In the genomic region with DNA sequence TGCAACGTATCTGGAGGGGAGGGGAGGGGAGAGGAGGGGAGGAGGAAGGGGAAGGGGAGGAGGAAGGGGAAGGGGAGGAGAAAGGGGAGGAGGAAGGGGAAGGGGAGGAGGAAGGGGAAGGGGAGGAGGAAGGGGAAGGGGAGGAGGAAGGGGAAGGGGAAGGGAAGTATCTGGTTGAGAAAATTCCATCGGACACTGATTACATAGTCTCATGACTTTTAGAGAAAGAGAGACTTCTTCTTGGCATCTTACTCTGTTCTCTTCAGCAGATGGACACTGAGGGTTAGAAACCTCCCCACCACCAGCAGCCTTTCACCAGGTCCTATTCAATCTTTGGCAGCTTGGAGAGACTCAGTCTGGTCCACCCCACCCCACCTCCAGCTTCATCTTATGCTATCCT, we compare ENCODE assay signal across 19 cellular contexts.
DNase-seq lines count a peak whose midpoint lies in the region; ATAC-seq and TF ChIP-seq lines count a peak whose summit lies in the region.
"Had no signal": no experiment of that assay in that cellular context is flagged by ENCODE, and none has a peak within 500 bp of the region (broad histone marks: within the 10 kb centered on the region; RNA-seq: fewer than 3 reads in every experiment).

No MANE protein-coding gene starts in this region.

- BruUV-seq in IMR-90 (replicated peaks; lab: Mats Ljungman, UMichigan) = no TSS peak

- H3K9me3 ChIP-seq in IMR-90 (ENCODE audit: control insufficient read depth, insufficient read depth, low read length) (no peaks in the 10 kb centered on the region), neuronal stem cell (replicated peaks in 1 of 2; ENCODE audit: control insufficient read depth in 2 of 2, insufficient read depth in 1 of 2, low read depth in 1 of 2, low read length in 2 of 2) (no peaks in the 10 kb centered on the region), suprapubic skin (no peaks in the 10 kb centered on the region), right atrium auricular region (no peaks in the 10 kb centered on the region)
- H3K9me3 ChIP-seq: ovary had no signal

- H2BK20ac ChIP-seq in IMR-90 (ENCODE audit: low read depth, low read length) = peak overlapping the region; percentile 38; the same call in 1 of the 2 replicates

- H4K20me1 ChIP-seq in IMR-90 (ENCODE audit: insufficient read depth, low read length) = no peaks in the 10 kb centered on the region

- H3K23ac ChIP-seq in IMR-90 (ENCODE audit: low read depth, low read length) (no peak overlapping the region), neuronal stem cell (ENCODE audit: low read depth, low read length, poor library complexity) (no peak overlapping the region)

- peak overlapping the region; percentile 74 for H3K4ac ChIP-seq in IMR-90 (ENCODE audit: low read depth, low read length)
- H3K4ac ChIP-seq in neuronal stem cell (ENCODE audit: low read length) = no peak overlapping the region

- dilution Hi-C loops in IMR-90 (cut with HindIII; ENCODE audit: low sequenced_read_pairs, unreplicated experiment) = no loop called here

- TF ChIP-seq CTCF in IMR-90 (conservative IDR thresholded peaks at IDR 0.05; ENCODE audit: low read depth, low read length) (no peak), coronary artery (IDR thresholded peaks at IDR 0.05) (no peak), suprapubic skin (IDR thresholded peaks at IDR 0.05) (no peak), right atrium auricular region (IDR thresholded peaks at IDR 0.05) (no peak)

- no peak overlapping the region for H3K56ac ChIP-seq in IMR-90 (ENCODE audit: extremely low read depth, insufficient read depth, low read length)

- WGBS in IMR-90 (ENCODE audit: extremely low coverage in 2 of 2, insufficient read length in 1 of 2), 2 experiments = no CpG with 5 or more reads among the region's 2 CpGs
- no CpG with 5 or more reads among the region's 2 CpGs for WGBS in neuronal stem cell (ENCODE audit: extremely low coverage in 2 of 2, insufficient read length in 2 of 2, insufficient replicate concordance in 1 of 2), 2 donors
- 45% methylated on average over 2 of the region's 2 CpGs for WGBS in suprapubic skin

- TF ChIP-seq EP300 in suprapubic skin (IDR thresholded peaks at IDR 0.05) = no peak

- no peaks in the 10 kb centered on the region for H3K79me1 ChIP-seq in IMR-90 (ENCODE audit: low read depth in 1 of 2, low read length in 2 of 2)
- no peaks in the 10 kb centered on the region for H3K79me1 ChIP-seq in neuronal stem cell (ENCODE audit: low read depth, low read length)

- H3K4me2 ChIP-seq in IMR-90 (ENCODE audit: low read depth, low read length) (no peak overlapping the region), neuronal stem cell (ENCODE audit: insufficient read depth, low read length, poor library complexity, severe bottlenecking) (no peak overlapping the region)

- DNase-seq in IMR-90 = no peak
- DNase-seq in coronary artery (ENCODE audit: low spot score) = no peak
- DNase-seq in neuronal stem cell (ENCODE audit: low spot score) = no peak
- no peak for DNase-seq in suprapubic skin (ENCODE audit: low spot score in 2 of 2)
- DNase-seq in COR-L47 (lab: John Stamatoyannopoulos, UW) = no peak
- no peak for DNase-seq in HuH-7 (ENCODE audit: low spot score)
- DNase-seq in NCI-H82 (lab: John Stamatoyannopoulos, UW) = no peak
- no peak for DNase-seq in right atrium auricular region (ENCODE audit: low spot score)
- DNase-seq: activated CD4-positive, alpha-beta T cell treated with anti-CD3 and anti-CD28 coated beads for 36 hours; activated effector memory CD4-positive, alpha-beta T cell treated with Interleukin-2 at 50 U/mL for 16 hours; activated T-cell treated with anti-CD3 and anti-CD28 coated beads for 4 hours; midbrain; naive thymus-derived CD8-positive, alpha-beta T cell; NCI-H1092 treated with DMSO at 0.1 percent for 48 hours; NCI-H2029; NCI-H526 treated with DMSO at 0.1 percent for 48 hours; stimulated activated CD4-positive, alpha-beta T cell treated with anti-CD3 and anti-CD28 coated beads, Interleukin-12 subunit alpha, Interleukin-12 subunit beta, amount 100 ng/mL, for 4 hours; stimulated activated CD4-positive, alpha-beta T cell treated with anti-CD3 and anti-CD28 coated beads, Interleukin-4, amount 100 ng/mL, for 1 hour had no signal

- H3K4me3 ChIP-seq in IMR-90 (ENCODE audit: insufficient read depth, low read depth, low read length) (no peak overlapping the region), coronary artery (no peak overlapping the region), neuronal stem cell (ENCODE audit: low read length in 2 of 2) (no peak overlapping the region), suprapubic skin (no peak overlapping the region), right atrium auricular region (no peak overlapping the region)
- H3K4me3 ChIP-seq: ovary had no signal

- H3K27ac ChIP-seq in IMR-90 (ENCODE audit: insufficient read depth, low read length) (no peak overlapping the region), coronary artery (peak overlapping the region; percentile 61 to 66), neuronal stem cell (replicated peaks; ENCODE audit: low read length) (no peak overlapping the region), suprapubic skin (peak overlapping the region; percentile 86), right atrium auricular region (peak overlapping the region in 1 of 2 donors; percentile 33)

- H4K5ac ChIP-seq in IMR-90 (ENCODE audit: low read depth, low read length) = peak overlapping the region; percentile 46

- H2AFZ ChIP-seq in IMR-90 (replicated peaks; ENCODE audit: low read length, poor library complexity) (peak overlapping the region; percentile 10), neuronal stem cell (ENCODE audit: low read length) (no peak overlapping the region)

- peaks cover 16% of the 10 kb centered on the region for H3K9me1 ChIP-seq in IMR-90 (ENCODE audit: insufficient read depth, low read length)

- intact Hi-C loops in IMR-90 (cut with micrococcal nuclease) = no loop called here

- 0 out of 2 replicates have a peak overlapping the region, but pooled peaks have one; percentile 41 for H3K14ac ChIP-seq in IMR-90 (replicated peaks; ENCODE audit: low read depth, low read length)
- H3K14ac ChIP-seq in neuronal stem cell (ENCODE audit: low read length) = no peak overlapping the region

- no peak overlapping the region for H2BK12ac ChIP-seq in neuronal stem cell (ENCODE audit: low read length)

- no peak overlapping the region for H3K9ac ChIP-seq in IMR-90 (ENCODE audit: low read depth, low read length)
- no peak overlapping the region for H3K9ac ChIP-seq in neuronal stem cell (ENCODE audit: low read depth, low read length, poor library complexity)

- TF ChIP-seq POLR2A in IMR-90 (IDR thresholded peaks at IDR 0.05; ENCODE audit: low read depth, low read length) = no peak
- TF ChIP-seq POLR2A in suprapubic skin (IDR thresholded peaks at IDR 0.05) = no peak

- POLR2A ChIA-PET in IMR-90 (lab: Charles Lee; ENCODE audit: unreplicated experiment) = no interaction called here

- CTCF ChIA-PET in IMR-90 (lab: Yijun Ruan, JAX) = interaction anchor here (1.1 kb wide), 1 partner anchor 53 kb away, joined by 3 read pairs; no protein-coding TSS in a partner anchor

- H3K36me3 ChIP-seq in IMR-90 (ENCODE audit: control insufficient read depth, insufficient read depth, low read length) (no peaks in the 10 kb centered on the region), neuronal stem cell (replicated peaks in 1 of 2; ENCODE audit: control insufficient read depth in 2 of 2, insufficient read depth in 2 of 2, low read length in 2 of 2) (no peaks in the 10 kb centered on the region), suprapubic skin (no peaks in the 10 kb centered on the region), right atrium auricular region (no peaks in the 10 kb centered on the region)
- H3K36me3 ChIP-seq: ovary had no signal

- H4K8ac ChIP-seq in IMR-90 (ENCODE audit: low read depth in 2 of 2, low read length in 2 of 2) (peak overlapping the region in 1 of 2 experiments; percentile 54; a peak in 2 of 4 replicates), neuronal stem cell (ENCODE audit: low read depth, low read length) (no peak overlapping the region)

- H3K27me3 ChIP-seq in IMR-90 (ENCODE audit: control insufficient read depth, insufficient read depth, low read length) (no peaks in the 10 kb centered on the region), neuronal stem cell (ENCODE audit: control insufficient read depth in 3 of 3, insufficient read depth in 3 of 3, low read depth in 1 of 3, low read length in 3 of 3) (peaks cover 0 to 11% (median 0%) of the 10 kb centered on the region in 3 experiments), suprapubic skin (no peaks in the 10 kb centered on the region), right atrium auricular region (no peaks in the 10 kb centered on the region)
- H3K27me3 ChIP-seq: ovary had no signal

- H3K4me1 ChIP-seq in IMR-90 (ENCODE audit: control insufficient read depth, insufficient read depth, low read length) (peaks cover 27% of the 10 kb centered on the region), neuronal stem cell (ENCODE audit: control insufficient read depth in 2 of 2, insufficient read depth in 1 of 2, low read depth in 1 of 2, low read length in 2 of 2) (peaks cover 0 to 2% of the 10 kb centered on the region in 2 donors), suprapubic skin (peaks cover 64% of the 10 kb centered on the region), right atrium auricular region (peaks cover 0 to 8% of the 10 kb centered on the region in 2 donors)

- H2BK120ac ChIP-seq in IMR-90 (ENCODE audit: low read depth, low read length) (0 out of 2 replicates have a peak overlapping the region, but pooled peaks have one; percentile 43), neuronal stem cell (ENCODE audit: low read depth, low read length) (no peak overlapping the region)

- H4K91ac ChIP-seq in IMR-90 (ENCODE audit: insufficient read depth, low read depth, low read length) = peak overlapping the region; percentile 60
- H4K91ac ChIP-seq in neuronal stem cell (ENCODE audit: low read depth, low read length, poor library complexity) = no peak overlapping the region

- ATAC-seq in IMR-90 (ENCODE audit: low read depth) = no peak
- ATAC-seq: activated CD4-positive, alpha-beta T cell treated with anti-CD3 and anti-CD28 coated beads for 36 hours; naive thymus-derived CD8-positive, alpha-beta T cell had no signal

- H3K18ac ChIP-seq in IMR-90 (ENCODE audit: low read depth, low read length) = peak overlapping the region; percentile 53
- no peak overlapping the region for H3K18ac ChIP-seq in neuronal stem cell (ENCODE audit: low read length)

- no peak for TF ChIP-seq RAD21 in IMR-90 (IDR thresholded peaks at IDR 0.05; ENCODE audit: low read length)

- H2AK9ac ChIP-seq in IMR-90 (replicated peaks; ENCODE audit: low read depth, low read length, poor library complexity) = peak overlapping the region; percentile 25

- H2BK5ac ChIP-seq in IMR-90 (ENCODE audit: low read depth, low read length, poor library complexity, severe bottlenecking) = no peak overlapping the region
- H2BK5ac ChIP-seq in neuronal stem cell (ENCODE audit: low read length) = no peak overlapping the region

- peak overlapping the region; percentile 72 for H2AK5ac ChIP-seq in IMR-90 (ENCODE audit: low read depth, low read length)
- H2AK5ac ChIP-seq in neuronal stem cell (ENCODE audit: low read depth, low read length) = no peak overlapping the region

- H2BK15ac ChIP-seq in IMR-90 (ENCODE audit: low read depth, low read length) (peak overlapping the region; percentile 59; the same call in 1 of the 3 replicates), neuronal stem cell (ENCODE audit: low read length) (peak overlapping the region; percentile 19)

- in situ Hi-C loops in IMR-90 (cut with MboI; ENCODE audit: low sequenced_read_pairs) = loop anchor here (25.0 kb wide), 1 partner anchor 544 kb away; no protein-coding TSS in a partner anchor

Comparison
In these comparisons a context has a peak if more than half of its experiments do, and no peak if none do; other contexts are left out.
1. H3K27ac ChIP-seq: peak in coronary artery (2 of 2) and suprapubic skin (single experiment); none in IMR-90 (single experiment) and neuronal stem cell (single experiment).